Comparison of ENCODE assay signal across 8 cellular contexts in the genomic region with DNA sequence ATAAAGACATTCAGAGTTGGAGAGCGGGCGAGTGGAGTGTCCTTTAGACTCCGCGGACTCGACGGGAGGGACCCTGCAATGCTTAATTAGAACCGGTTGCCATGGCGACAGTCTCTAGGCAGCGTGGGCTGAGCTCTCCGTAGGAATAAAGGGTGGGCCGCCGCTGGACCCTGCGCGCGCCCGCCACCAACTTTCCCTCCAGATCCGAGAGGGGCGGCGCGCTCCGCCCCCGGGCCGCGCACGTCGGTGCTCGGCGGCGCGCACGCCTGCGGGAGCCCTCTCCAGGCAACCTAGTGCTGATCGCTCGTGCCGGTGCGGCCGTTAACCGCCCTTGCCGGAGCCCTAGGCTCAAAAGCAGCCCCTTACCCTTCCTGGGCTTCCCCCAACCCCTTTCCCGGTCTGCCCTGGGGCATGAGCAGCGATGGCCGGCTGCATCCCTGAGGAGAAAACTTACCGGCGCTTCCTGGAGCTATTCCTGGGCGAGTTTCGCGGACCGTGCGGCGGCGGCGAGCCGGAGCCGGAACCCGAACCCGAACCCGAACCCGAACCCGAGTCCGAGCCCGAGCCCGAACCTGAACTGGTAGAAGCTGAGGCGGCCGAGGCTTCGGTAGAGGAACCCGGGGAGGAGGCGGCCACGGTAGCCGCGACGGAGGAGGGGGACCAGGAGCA. TPM values are rescaled to one million over a fixed set of nuclear protein-coding genes. Genes with fewer than 3 reads are reported as not detected.
DNase-seq lines count a peak whose midpoint lies in the region; ATAC-seq and TF ChIP-seq lines count a peak whose summit lies in the region.

TSS of gene PPM1E (plus strand) at position 278 of the 669 bp plus-strand sequence.

- peak within 1 kb of the TSS; percentile 78 for H3K4me3 ChIP-seq in coronary artery
- peak within 1 kb of the TSS; percentile 38 to 46 for H3K4me3 ChIP-seq in left lung

- TF ChIP-seq CTCF in coronary artery (IDR thresholded peaks at IDR 0.05) (no peak), left lung (IDR thresholded peaks at IDR 0.05) (no peak)

- ATAC-seq in GM21723 (IDR thresholded peaks at IDR 0.05; ENCODE audit: unreplicated experiment) (peak; percentile 54), left lung (peak; percentile 97)
- peak; percentile 71 for ATAC-seq in activated CD4-positive, alpha-beta T cell treated with anti-CD3 and anti-CD28 coated beads for 36 hours

- no peaks in the 10 kb centered on the region for H3K9me3 Mint-ChIP-seq in activated CD4-positive, alpha-beta T cell treated with anti-CD3 and anti-CD28 coated beads for 36 hours (ENCODE audit: low read depth)

- no peaks in the 10 kb centered on the region for H3K9me3 ChIP-seq in left lung

- DNase-seq in ACHN (peak; percentile 65), NCI-H2171 treated with DMSO at 0.1 percent for 48 hours (lab: John Stamatoyannopoulos, UW) (peak; percentile 92), coronary artery (ENCODE audit: low spot score) (no peak), left lung (peak; percentile 35 to 82), mucosa of gallbladder (ENCODE audit: low spot score) (no peak)
- peak; percentile 71 for DNase-seq in activated CD4-positive, alpha-beta T cell treated with anti-CD3 and anti-CD28 coated beads for 36 hours
- DNase-seq in stimulated activated CD4-positive, alpha-beta T cell treated with anti-CD3 and anti-CD28 coated beads, Interleukin-2, amount 100 ng/mL, for 4 hours (ENCODE audit: low read depth) = peak; percentile 19

- peak within 1 kb of the TSS; percentile 71 for H3K4me3 Mint-ChIP-seq in activated CD4-positive, alpha-beta T cell treated with anti-CD3 and anti-CD28 coated beads for 36 hours

- CTCF ChIA-PET in activated CD4-positive, alpha-beta T cell treated with anti-CD3 and anti-CD28 coated beads for 36 hours (lab: Charles Lee) = interaction anchor here (0.7 to 1.1 kb wide), 3 partner anchors 10 to 249 kb away, joined by 3 to 5 read pairs (median 3); no protein-coding TSS in a partner anchor

- peaks cover 9% of the 10 kb centered on the region for H3K4me1 Mint-ChIP-seq in activated CD4-positive, alpha-beta T cell treated with anti-CD3 and anti-CD28 coated beads for 36 hours

- H3K27ac Mint-ChIP-seq in activated CD4-positive, alpha-beta T cell treated with anti-CD3 and anti-CD28 coated beads for 36 hours = no peak within 1 kb of the TSS

- peaks cover 46% of the 10 kb centered on the region for H3K27me3 Mint-ChIP-seq in activated CD4-positive, alpha-beta T cell treated with anti-CD3 and anti-CD28 coated beads for 36 hours

- H3K27ac ChIP-seq in coronary artery = no peak within 1 kb of the TSS
- H3K27ac ChIP-seq in left lung = no peak within 1 kb of the TSS

- peaks cover 7 to 17% of the 10 kb centered on the region in 2 donors for H3K4me1 ChIP-seq in left lung

- H3K36me3 ChIP-seq in left lung = no peaks in the 10 kb centered on the region

- intact Hi-C loops in activated CD4-positive, alpha-beta T cell treated with anti-CD3 and anti-CD28 coated beads for 36 hours (cut with DNase I, micrococcal nuclease) = no loop called here
- intact Hi-C loops in left lung (cut with DNase I) = no loop called here

- H3K27me3 ChIP-seq in left lung = peaks cover 34 to 89% of the 10 kb centered on the region in 2 donors

- POLR2A ChIA-PET in activated CD4-positive, alpha-beta T cell treated with anti-CD3 and anti-CD28 coated beads for 36 hours (lab: Charles Lee) = interaction anchor here (0.6 to 0.8 kb wide), 2 partner anchors 125 to 130 kb away, joined by 3 to 5 read pairs; no protein-coding TSS in a partner anchor

- no peaks in the 10 kb centered on the region for H3K36me3 Mint-ChIP-seq in activated CD4-positive, alpha-beta T cell treated with anti-CD3 and anti-CD28 coated beads for 36 hours (ENCODE audit: low read depth)

- in situ Hi-C loops in ACHN (cut with HindIII; ENCODE audit: low pct_ligation_motif_present, low pct_unique_long_range_greater_than_20kb, low sequenced_read_pairs) = no loop called here

RNA-seq across cellular contexts. Expression of gene PPM1E, which starts in this region (rescaled TPM):
- total RNA-seq in activated CD4-positive, alpha-beta T cell treated with anti-CD3 and anti-CD28 coated beads for 36 hours = not detected
- total RNA-seq in left lung (under 1 TPM; 0.21 to 0.23 TPM), mucosa of gallbladder (0.17 TPM)

Comparison
In these comparisons a context has a peak if more than half of its experiments do, and no peak if none do; other contexts are left out.
1. Peak in DNase-seq and ATAC-seq in activated CD4-positive, alpha-beta T cell treated with anti-CD3 and anti-CD28 coated beads for 36 hours; RNA of the gene not detected or under 1 TPM.
2. Peak in DNase-seq, ATAC-seq and H3K4me3 ChIP-seq in left lung; RNA of the gene not detected or under 1 TPM.
3. DNase-seq: peak in ACHN (single experiment), NCI-H2171 treated with DMSO at 0.1 percent for 48 hours (single experiment) and stimulated activated CD4-positive, alpha-beta T cell treated with anti-CD3 and anti-CD28 coated beads, Interleukin-2, amount 100 ng/mL, for 4 hours (single experiment); none in coronary artery (single experiment) and mucosa of gallbladder (single experiment).
4. Peak in every context shown above with its lines, with median percentiles within 50 percentile points of each other: ATAC-seq.